ENCODE assay signal across 25 cellular contexts in genomic region chr15:101389362-101389761, GRCh38.
"Had no signal": no experiment of that assay in that cellular context is flagged by ENCODE, and none has a peak within 500 bp of the region (broad histone marks: within the 10 kb centered on the region; RNA-seq: fewer than 3 reads in every experiment).

No MANE protein-coding gene starts in this region.

- H3K9me3 ChIP-seq: esophagus muscularis mucosa, gastrocnemius medialis, heart right ventricle had no signal

- H3K36me3 ChIP-seq: brain microvascular endothelial cell had no signal

- H3K27me3 ChIP-seq: brain microvascular endothelial cell, dorsolateral prefrontal cortex, foreskin keratinocyte, gastrocnemius medialis, heart right ventricle had no signal

- DNase-seq: activated CD4-positive, alpha-beta memory T cell treated with anti-CD3 and anti-CD28 coated beads for 36 hours; activated CD4-positive, alpha-beta T cell treated with anti-CD3 and anti-CD28 coated beads for 36 hours; activated CD4-positive, alpha-beta T cell treated with anti-CD3 and anti-CD28 coated beads, Interleukin-2, amount 10 ng/mL, durations not matched to agents 24 days and 14 days; activated CD8-positive, alpha-beta memory T cell treated with anti-CD3 and anti-CD28 coated beads, Interleukin-2, amount 10 ng/mL, durations not matched to agents 7 days and 5 days; activated CD8-positive, alpha-beta memory T cell treated with anti-CD3 and anti-CD28 coated beads, Interleukin-2, amount 50 U/mL, for 4 hours; activated CD8-positive, alpha-beta T cell treated with anti-CD3 and anti-CD28 coated beads, Interleukin-2, amount 10 ng/mL, durations not matched to agents 7 days and 5 days; activated gamma-delta T cell treated with Interleukin-2 at 50 U/mL for 16 hours; activated naive CD4-positive, alpha-beta T cell treated with anti-CD3 and anti-CD28 coated beads, Interleukin-2, amount 50 U/mL, for 16 hours; activated naive CD4-positive, alpha-beta T cell treated with Interleukin-2 at 50 U/mL for 16 hours; activated T-cell treated with anti-CD3 and anti-CD28 coated beads, Interleukin-2, amount 50 U/mL, for 1 hour; activated T-cell treated with anti-CD3 and anti-CD28 coated beads, Interleukin-2, amount 50 U/mL, for 48 hours; amniotic stem cell; anterior cingulate cortex; brain microvascular endothelial cell; effector memory CD4-positive, alpha-beta T cell; endodermal cell; erythroblast; foreskin keratinocyte; gastrocnemius medialis; heart right ventricle; T-helper 2 cell had no signal

- H3K4me1 ChIP-seq: esophagus muscularis mucosa, foreskin keratinocyte, gastrocnemius medialis, heart right ventricle had no signal

- H3K4me3 ChIP-seq: coronary artery, dorsolateral prefrontal cortex, esophagus muscularis mucosa, gastrocnemius medialis, heart right ventricle had no signal

- H3K27ac ChIP-seq: brain microvascular endothelial cell, coronary artery, dorsolateral prefrontal cortex, esophagus muscularis mucosa, foreskin keratinocyte, gastrocnemius medialis, heart right ventricle had no signal

- ATAC-seq: activated CD4-positive, alpha-beta T cell treated with anti-CD3 and anti-CD28 coated beads for 36 hours; activated CD8-positive, alpha-beta memory T cell treated with anti-CD3 and anti-CD28 coated beads, Interleukin-2, amount 10 ng/mL, durations not matched to agents 7 days and 5 days; activated CD8-positive, alpha-beta T cell treated with anti-CD3 and anti-CD28 coated beads, Interleukin-2, amount 10 ng/mL, durations not matched to agents 7 days and 5 days; foreskin keratinocyte; gastrocnemius medialis; heart right ventricle; WTC11 had no signal
